1 cellular context compared by ENCODE assay signal in the genomic region with DNA sequence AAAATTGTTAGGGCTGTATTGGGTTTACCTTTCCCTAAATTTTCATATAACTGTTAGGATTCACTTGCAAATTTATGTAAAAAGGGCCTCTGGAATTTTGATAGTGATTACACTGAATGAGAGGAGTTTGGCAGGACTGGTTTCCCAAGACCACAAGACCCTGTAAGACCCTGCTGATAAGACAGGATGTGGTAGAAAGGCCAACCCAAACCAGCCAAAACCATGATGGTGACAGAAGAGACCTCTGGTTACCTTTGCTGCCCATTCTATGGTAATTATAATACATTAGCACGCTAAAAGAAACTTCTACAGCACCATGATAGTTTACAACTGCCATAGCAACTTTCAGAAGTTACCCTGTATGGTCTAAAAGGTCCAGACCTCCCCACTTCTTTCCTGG.
A peak's percentile ranks its signal among the peaks of the same experiment; 100 is the strongest.
TF ChIP-seq lines count a peak whose summit lies in the region.

No MANE protein-coding gene starts in this region.

TF ChIP-seq in GM23338, 12 proteins besides CTCF, POLR2A, EP300 and RAD21:
- TF ChIP-seq, protein P1, sequence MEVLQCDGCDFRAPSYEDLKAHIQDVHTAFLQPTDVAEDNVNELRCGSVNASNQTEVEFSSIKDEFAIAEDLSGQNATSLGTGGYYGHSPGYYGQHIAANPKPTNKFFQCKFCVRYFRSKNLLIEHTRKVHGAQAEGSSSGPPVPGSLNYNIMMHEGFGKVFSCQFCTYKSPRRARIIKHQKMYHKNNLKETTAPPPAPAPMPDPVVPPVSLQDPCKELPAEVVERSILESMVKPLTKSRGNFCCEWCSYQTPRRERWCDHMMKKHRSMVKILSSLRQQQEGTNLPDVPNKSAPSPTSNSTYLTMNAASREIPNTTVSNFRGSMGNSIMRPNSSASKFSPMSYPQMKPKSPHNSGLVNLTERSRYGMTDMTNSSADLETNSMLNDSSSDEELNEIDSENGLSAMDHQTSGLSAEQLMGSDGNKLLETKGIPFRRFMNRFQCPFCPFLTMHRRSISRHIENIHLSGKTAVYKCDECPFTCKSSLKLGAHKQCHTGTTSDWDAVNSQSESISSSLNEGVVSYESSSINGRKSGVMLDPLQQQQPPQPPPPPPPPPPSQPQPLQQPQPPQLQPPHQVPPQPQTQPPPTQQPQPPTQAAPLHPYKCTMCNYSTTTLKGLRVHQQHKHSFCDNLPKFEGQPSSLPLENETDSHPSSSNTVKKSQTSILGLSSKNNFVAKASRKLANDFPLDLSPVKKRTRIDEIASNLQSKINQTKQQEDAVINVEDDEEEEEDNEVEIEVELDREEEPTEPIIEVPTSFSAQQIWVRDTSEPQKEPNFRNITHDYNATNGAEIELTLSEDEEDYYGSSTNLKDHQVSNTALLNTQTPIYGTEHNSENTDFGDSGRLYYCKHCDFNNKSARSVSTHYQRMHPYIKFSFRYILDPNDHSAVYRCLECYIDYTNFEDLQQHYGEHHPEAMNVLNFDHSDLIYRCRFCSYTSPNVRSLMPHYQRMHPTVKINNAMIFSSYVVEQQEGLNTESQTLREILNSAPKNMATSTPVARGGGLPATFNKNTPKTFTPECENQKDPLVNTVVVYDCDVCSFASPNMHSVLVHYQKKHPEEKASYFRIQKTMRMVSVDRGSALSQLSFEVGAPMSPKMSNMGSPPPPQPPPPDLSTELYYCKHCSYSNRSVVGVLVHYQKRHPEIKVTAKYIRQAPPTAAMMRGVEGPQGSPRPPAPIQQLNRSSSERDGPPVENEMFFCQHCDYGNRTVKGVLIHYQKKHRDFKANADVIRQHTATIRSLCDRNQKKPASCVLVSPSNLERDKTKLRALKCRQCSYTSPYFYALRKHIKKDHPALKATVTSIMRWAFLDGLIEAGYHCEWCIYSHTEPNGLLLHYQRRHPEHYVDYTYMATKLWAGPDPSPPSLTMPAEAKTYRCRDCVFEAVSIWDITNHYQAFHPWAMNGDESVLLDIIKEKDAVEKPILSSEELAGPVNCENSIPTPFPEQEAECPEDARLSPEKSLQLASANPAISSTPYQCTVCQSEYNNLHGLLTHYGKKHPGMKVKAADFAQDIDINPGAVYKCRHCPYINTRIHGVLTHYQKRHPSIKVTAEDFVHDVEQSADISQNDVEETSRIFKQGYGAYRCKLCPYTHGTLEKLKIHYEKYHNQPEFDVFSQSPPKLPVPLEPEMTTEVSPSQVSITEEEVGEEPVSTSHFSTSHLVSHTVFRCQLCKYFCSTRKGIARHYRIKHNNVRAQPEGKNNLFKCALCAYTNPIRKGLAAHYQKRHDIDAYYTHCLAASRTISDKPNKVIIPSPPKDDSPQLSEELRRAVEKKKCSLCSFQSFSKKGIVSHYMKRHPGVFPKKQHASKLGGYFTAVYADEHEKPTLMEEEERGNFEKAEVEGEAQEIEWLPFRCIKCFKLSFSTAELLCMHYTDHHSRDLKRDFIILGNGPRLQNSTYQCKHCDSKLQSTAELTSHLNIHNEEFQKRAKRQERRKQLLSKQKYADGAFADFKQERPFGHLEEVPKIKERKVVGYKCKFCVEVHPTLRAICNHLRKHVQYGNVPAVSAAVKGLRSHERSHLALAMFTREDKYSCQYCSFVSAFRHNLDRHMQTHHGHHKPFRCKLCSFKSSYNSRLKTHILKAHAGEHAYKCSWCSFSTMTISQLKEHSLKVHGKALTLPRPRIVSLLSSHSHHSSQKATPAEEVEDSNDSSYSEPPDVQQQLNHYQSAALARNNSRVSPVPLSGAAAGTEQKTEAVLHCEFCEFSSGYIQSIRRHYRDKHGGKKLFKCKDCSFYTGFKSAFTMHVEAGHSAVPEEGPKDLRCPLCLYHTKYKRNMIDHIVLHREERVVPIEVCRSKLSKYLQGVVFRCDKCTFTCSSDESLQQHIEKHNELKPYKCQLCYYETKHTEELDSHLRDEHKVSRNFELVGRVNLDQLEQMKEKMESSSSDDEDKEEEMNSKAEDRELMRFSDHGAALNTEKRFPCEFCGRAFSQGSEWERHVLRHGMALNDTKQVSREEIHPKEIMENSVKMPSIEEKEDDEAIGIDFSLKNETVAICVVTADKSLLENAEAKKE (CRISPR knock-in tag; IDR thresholded peaks at IDR 0.05): 0 out of 2 replicates have a peak, but pooled peaks have one; percentile 49
- no peak for TF ChIP-seq EZH2 (IDR thresholded peaks at IDR 0.05; ENCODE audit: low read depth, unreplicated experiment)
